8 cellular contexts compared by ENCODE assay signal in genomic region chr3:186362409-186362757, GRCh38. TPM values are rescaled to one million over a fixed set of nuclear protein-coding genes. Genes with fewer than 3 reads are reported as not detected.
A peak's percentile ranks its signal among the peaks of the same experiment; 100 is the strongest.
DNase-seq lines count a peak whose midpoint lies in the region; ATAC-seq and TF ChIP-seq lines count a peak whose summit lies in the region.

No MANE protein-coding gene starts in this region.

- no peaks in the 10 kb centered on the region for H3K36me3 Mint-ChIP-seq in GM23338 (ENCODE audit: low read depth)

- no peaks in the 10 kb centered on the region for H3K9me2 ChIP-seq in GM23338 (ENCODE audit: insufficient read depth)

- H3K27ac ChIP-seq in GM23338 (ENCODE audit: low read depth) (no peak overlapping the region), right cardiac atrium (ENCODE audit: low read length) (no peak overlapping the region)

- H3K4me3 Mint-ChIP-seq in GM23338 = peak overlapping the region; percentile 71

- peak overlapping the region; percentile 97 for H2AFZ ChIP-seq in GM23338

- H3K4me1 Mint-ChIP-seq in GM23338 = peaks cover 12% of the 10 kb centered on the region

- 0 out of 2 replicates have a peak, but pooled peaks cover 5% of the 10 kb centered on the region for H3F3A ChIP-seq in GM23338 (replicated peaks; ENCODE audit: low read depth)

- intact Hi-C loops in right cardiac atrium (cut with DNase I) (no loop called here), posterior vena cava (cut with DNase I) (loop anchor here in 1 of 2 donors (5.0 kb wide), 1 partner anchor 55 kb away; no protein-coding TSS in a partner anchor)

- H3K4me2 ChIP-seq in GM23338 (peak overlapping the region; percentile 98), skeletal muscle satellite cell (ENCODE audit: low read length) (peak overlapping the region; percentile 83)

- no peak overlapping the region for H3K27ac Mint-ChIP-seq in GM23338

- H3K36me3 ChIP-seq in GM23338 (ENCODE audit: insufficient read depth) (no peaks in the 10 kb centered on the region), skeletal muscle satellite cell (ENCODE audit: insufficient read depth, low read length) (no peaks in the 10 kb centered on the region)

- H3K4me1 ChIP-seq in GM23338 (ENCODE audit: insufficient read depth) (0 out of 2 replicates have a peak, but pooled peaks cover 4% of the 10 kb centered on the region), right cardiac atrium (ENCODE audit: control insufficient read depth, insufficient read depth, low read length) (peaks cover 2% of the 10 kb centered on the region), skeletal muscle satellite cell (ENCODE audit: control insufficient read depth, insufficient read depth, low read length) (peaks cover 24% of the 10 kb centered on the region)

- H3K27me3 Mint-ChIP-seq in GM23338 (ENCODE audit: insufficient read depth, low read depth, poor library complexity) = peaks cover 45% of the 10 kb centered on the region

- WGBS in right cardiac atrium = 11% methylated on average over 12 of the region's 12 CpGs

- no peaks in the 10 kb centered on the region for H3K79me2 ChIP-seq in GM23338 (replicated peaks; ENCODE audit: insufficient read depth)

- TF ChIP-seq CTCF in GM23338 (conservative IDR thresholded peaks at IDR 0.05; ENCODE audit: low read depth in 2 of 2) (no peak), WI38 (IDR thresholded peaks at IDR 0.05; ENCODE audit: low read depth, low read length) (no peak)

- ATAC-seq in GM23338 (peak; percentile 50), right cardiac atrium (no peak)

- H4K20me1 ChIP-seq in GM23338 (replicated peaks; ENCODE audit: insufficient read depth) = no peaks in the 10 kb centered on the region

- H3K9ac ChIP-seq in skeletal muscle satellite cell (ENCODE audit: low read depth, low read length) = no peak overlapping the region

- H3K27me3 ChIP-seq in GM23338 (ENCODE audit: insufficient read depth) = peaks cover 67% of the 10 kb centered on the region
- no peaks in the 10 kb centered on the region for H3K27me3 ChIP-seq in right cardiac atrium (ENCODE audit: control insufficient read depth, insufficient read depth)
- H3K27me3 ChIP-seq in skeletal muscle satellite cell (ENCODE audit: control insufficient read depth, insufficient read depth, low read length) = peaks cover 72% of the 10 kb centered on the region

- peak overlapping the region; percentile 77 for H3K4me3 ChIP-seq in GM23338
- H3K4me3 ChIP-seq in WI38 (ENCODE audit: low read depth, low read length) = 0 out of 2 replicates have a peak overlapping the region, but pooled peaks have one; percentile 14
- H3K4me3 ChIP-seq in right cardiac atrium (ENCODE audit: low read length) = peak overlapping the region; percentile 47
- H3K4me3 ChIP-seq in skeletal muscle satellite cell (ENCODE audit: low read length) = peak overlapping the region; percentile 61

- no peaks in the 10 kb centered on the region for H3K9me3 Mint-ChIP-seq in GM23338

- H3K9me3 ChIP-seq in right cardiac atrium (ENCODE audit: control insufficient read depth, low read length) (no peaks in the 10 kb centered on the region), skeletal muscle satellite cell (replicated peaks; ENCODE audit: low read length) (no peaks in the 10 kb centered on the region)

- DNase-seq in GM23338 (ENCODE audit: low spot score) (no peak), right cardiac atrium (no peak), Kasumi-1 (lab: John Stamatoyannopoulos, UW) (no peak), posterior vena cava (ENCODE audit: low spot score) (no peak), midbrain (lab: John Stamatoyannopoulos, UW) (no peak)
- no peak for DNase-seq in stimulated activated naive CD4-positive, alpha-beta T cell (lab: John Stamatoyannopoulos, UW)

TF ChIP-seq in GM23338, 12 proteins besides CTCF, POLR2A, EP300 and RAD21:
- TF ChIP-seq ETS1 (IDR thresholded peaks at IDR 0.05) (no peak), EZH2 (IDR thresholded peaks at IDR 0.05; ENCODE audit: low read depth, unreplicated experiment) (peak; percentile 26)

RNA-seq across cellular contexts. Expression of gene DGKG, which starts 0.3 kb away (rescaled TPM):
- 0.14 TPM in 1 of 2 replicates, not detected in the other for total RNA-seq in GM23338 (2014; rRNA removed; shearing (Covaris generic))
- polyA plus RNA-seq in GM23338 (2016; fragmentation: Nextera tagmentation; extraction: Ambion mirVana) (0.17 and 0.31 TPM in 2 replicates), right cardiac atrium (4.5 TPM)
- total RNA-seq in right cardiac atrium (10 to 100 TPM; 10.8 to 23.6 (median 17.9) TPM), posterior vena cava (10 to 100 TPM; 16.7 to 18.2 TPM)
- total RNA-seq in skeletal muscle satellite cell (2012; rRNA removed) = 0.87 and 3.3 TPM in 2 replicates

Comparison
In these comparisons a context has a peak if more than half of its experiments do, and no peak if none do; other contexts are left out.
1. H3K4me3 ChIP-seq: peak in every context shown above with its lines; median percentile 77 in GM23338; 61 in skeletal muscle satellite cell; 47 in right cardiac atrium; 14 in WI38.
2. RNA of gene DGKG, which starts 0.3 kb away (total RNA-seq): 10.8 to 23.6 TPM in right cardiac atrium and 16.7 to 18.2 TPM in posterior vena cava; 0.14 TPM in GM23338; every median in the first group is over 10 times any median in the second.